Comparison of ENCODE assay signal across 1 cellular context in genomic region chr17:50210249-50211225, GRCh38.
TF ChIP-seq lines count a peak whose summit lies in the region.

No MANE protein-coding gene starts in this region.

TF ChIP-seq in HEK293, 187 proteins besides CTCF, POLR2A, EP300 and RAD21 (continued from another document and continues in another):
- TF ChIP-seq ZNF16 (tag by site-specific recombination; IDR thresholded peaks at IDR 0.05; ENCODE audit: low read depth) (no peak), ZNF670 (tag by site-specific recombination; IDR thresholded peaks at IDR 0.05; ENCODE audit: low read depth) (no peak), ZNF513 (tag by site-specific recombination; IDR thresholded peaks at IDR 0.05) (no peak), ZNF426 (tag by site-specific recombination; IDR thresholded peaks at IDR 0.05) (no peak), ZEB2 (tag by site-specific recombination; IDR thresholded peaks at IDR 0.05) (0 out of 2 replicates have a peak, but pooled peaks have one; percentile 20), KLF16 (tag by site-specific recombination; IDR thresholded peaks at IDR 0.05) (no peak), SCRT2 (tag by site-specific recombination; IDR thresholded peaks at IDR 0.05) (no peak), ZNF76 (tag by site-specific recombination; IDR thresholded peaks at IDR 0.05; ENCODE audit: borderline replicate concordance, low read depth) (no peak), ZFHX2 (tag by site-specific recombination; conservative IDR thresholded peaks at IDR 0.05) (peak; percentile 47; the same call in 1 of the 2 replicates), TRIM28 (IDR thresholded peaks at IDR 0.05; ENCODE audit: borderline replicate concordance, low read length) (no peak), ZNF596 (tag by site-specific recombination; IDR thresholded peaks at IDR 0.05) (no peak), PATZ1 (tag by site-specific recombination; IDR thresholded peaks at IDR 0.05) (peak; percentile 68), ZNF558 (tag by site-specific recombination; IDR thresholded peaks at IDR 0.05) (no peak), ZNF37A (tag by site-specific recombination; IDR thresholded peaks at IDR 0.05) (no peak), ZNF394 (tag by site-specific recombination; IDR thresholded peaks at IDR 0.05; ENCODE audit: borderline replicate concordance) (no peak), ZNF658 (tag by site-specific recombination; IDR thresholded peaks at IDR 0.05) (no peak), REST (tag by site-specific recombination; IDR thresholded peaks at IDR 0.05) (no peak), ZNF391 (tag by site-specific recombination; IDR thresholded peaks at IDR 0.05; ENCODE audit: borderline replicate concordance, low read depth) (no peak), HOXD13 (CRISPR knock-in tag; IDR thresholded peaks at IDR 0.05; ENCODE audit: borderline replicate concordance) (no peak), KLF17 (tag by site-specific recombination; IDR thresholded peaks at IDR 0.05) (peak; percentile 61), ZNF311 (tag by site-specific recombination; IDR thresholded peaks at IDR 0.05; ENCODE audit: borderline replicate concordance) (no peak), HIC1 (tag by site-specific recombination; IDR thresholded peaks at IDR 0.05) (no peak), ZXDB (tag by site-specific recombination; IDR thresholded peaks at IDR 0.05) (no peak), ZNF561 (tag by site-specific recombination; IDR thresholded peaks at IDR 0.05; ENCODE audit: borderline replicate concordance) (no peak), ZNF529 (tag by site-specific recombination; IDR thresholded peaks at IDR 0.05; ENCODE audit: insufficient replicate concordance) (no peak), ZSCAN4 (tag by site-specific recombination; IDR thresholded peaks at IDR 0.05) (no peak), ZNF704 (tag by site-specific recombination; IDR thresholded peaks at IDR 0.05) (no peak), ZNF155 (tag by site-specific recombination; IDR thresholded peaks at IDR 0.05) (no peak), ZNF747 (tag by site-specific recombination; IDR thresholded peaks at IDR 0.05) (no peak), ZNF324 (tag by site-specific recombination; IDR thresholded peaks at IDR 0.05) (no peak), ZNF701 (tag by site-specific recombination; IDR thresholded peaks at IDR 0.05) (no peak), ZNF335 (tag by site-specific recombination; conservative IDR thresholded peaks at IDR 0.05) (no peak), GLI2 (tag by site-specific recombination; IDR thresholded peaks at IDR 0.05; ENCODE audit: borderline replicate concordance, low read depth) (no peak), ZNF639 (tag by site-specific recombination; IDR thresholded peaks at IDR 0.05) (no peak), ZNF501 (tag by site-specific recombination; IDR thresholded peaks at IDR 0.05) (no peak), KLF9 (tag by site-specific recombination; IDR thresholded peaks at IDR 0.05; ENCODE audit: low read depth) (no peak), MYNN (tag by site-specific recombination; IDR thresholded peaks at IDR 0.05; ENCODE audit: borderline replicate concordance) (no peak), ZNF626 (tag by site-specific recombination; IDR thresholded peaks at IDR 0.05) (no peak), ZFP69B (tag by site-specific recombination; IDR thresholded peaks at IDR 0.05) (peak; percentile 38; the same call in 1 of the 2 replicates), YY2 (tag by site-specific recombination; IDR thresholded peaks at IDR 0.05) (no peak), ZNF148 (tag by site-specific recombination; IDR thresholded peaks at IDR 0.05; ENCODE audit: borderline replicate concordance) (no peak), ZNF292 (tag by site-specific recombination; IDR thresholded peaks at IDR 0.05; ENCODE audit: borderline replicate concordance, low read depth) (no peak), MEIS1 (CRISPR knock-in tag; IDR thresholded peaks at IDR 0.05; ENCODE audit: borderline replicate concordance) (no peak), HOXA7 (CRISPR knock-in tag; IDR thresholded peaks at IDR 0.05; ENCODE audit: borderline replicate concordance) (no peak), ZNF398 (tag by site-specific recombination; IDR thresholded peaks at IDR 0.05) (peak; percentile 71)
